ENCODE assay signal across 21 cellular contexts in the genomic region with DNA sequence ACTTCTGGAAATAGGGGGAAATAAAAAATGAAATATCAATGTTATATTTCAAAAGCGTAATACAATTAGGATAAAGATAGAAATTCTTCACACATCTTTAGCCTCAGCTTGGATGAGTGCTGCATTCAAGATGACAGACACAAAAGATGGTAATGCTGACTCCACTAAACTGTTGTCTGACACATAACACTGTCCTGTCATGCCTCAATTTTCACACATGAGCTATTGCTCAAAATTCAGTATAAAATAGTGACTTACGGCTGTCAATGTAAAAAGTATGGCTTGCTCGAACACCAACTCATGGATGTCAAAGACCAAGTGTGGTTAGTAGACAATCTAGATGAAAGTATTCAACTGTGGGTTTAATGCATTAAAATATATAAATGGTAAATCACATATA.
DNase-seq lines count a peak whose midpoint lies in the region; ATAC-seq, FAIRE-seq and TF ChIP-seq lines count a peak whose summit lies in the region.
"Had no signal": no experiment of that assay in that cellular context is flagged by ENCODE, and none has a peak within 500 bp of the region (broad histone marks: within the 10 kb centered on the region; RNA-seq: fewer than 3 reads in every experiment).

No MANE protein-coding gene starts in this region.

- H3K4me2 ChIP-seq in Karpas-422 (ENCODE audit: low read depth, low read length, poor library complexity, severe bottlenecking) = no peak overlapping the region
- H3K4me2 ChIP-seq in H1 (ENCODE audit: insufficient read depth in 1 of 2, low read depth in 2 of 2, low read length in 2 of 2) = no peak overlapping the region
- H3K4me2 ChIP-seq: BLaER1, GM23338 had no signal

- H2BK15ac ChIP-seq in H1 (ENCODE audit: low read length) = peak overlapping the region; percentile 14; the same call in 1 of the 2 replicates

- H2AFZ ChIP-seq in Karpas-422 (ENCODE audit: low read length) (no peak overlapping the region), H1 (ENCODE audit: low read length) (no peak overlapping the region)
- H2AFZ ChIP-seq: GM23338 had no signal

- peaks cover 83% of the 10 kb centered on the region for H3K4me1 ChIP-seq in Karpas-422 (ENCODE audit: low read length)
- peaks cover 2 to 13% (median 6%) of the 10 kb centered on the region in 4 experiments; a peak in 5 of 7 replicates for H3K4me1 ChIP-seq in H1 (replicated peaks in 1 of 4; ENCODE audit: control insufficient read depth in 3 of 4, insufficient read depth in 4 of 4, low read length in 3 of 4)
- H3K4me1 ChIP-seq: BLaER1, HAP-1 had no signal

- FAIRE-seq in H1 (lab: Jason Lieb, UNC) (no peak), urothelium cell line (lab: Jason Lieb, UNC) (no peak)
- FAIRE-seq: A204.1, D721Med had no signal

- H3K4me3 ChIP-seq in Karpas-422 (ENCODE audit: low read length) (no peak overlapping the region), H1 (ENCODE audit: extremely low read depth in 1 of 4, insufficient read depth in 2 of 4, low read depth in 3 of 4, low read length in 4 of 4) (no peak overlapping the region)
- H3K4me3 ChIP-seq: BLaER1, GM23338, HAP-1 had no signal

- no peaks in the 10 kb centered on the region for H3K9me3 Mint-ChIP-seq in natural killer cell
- no peaks in the 10 kb centered on the region for H3K9me3 Mint-ChIP-seq in natural killer cell treated with Interleukin-12 subunit alpha and Interleukin-12 subunit beta and Interleukin-15 and Interleukin-18, amount 100 ng/mL, for 72 hours
- H3K9me3 Mint-ChIP-seq in stimulated activated effector memory CD8-positive, alpha-beta T cell treated with anti-CD3 and anti-CD28 coated beads, Interleukin-12 subunit alpha, Interleukin-12 subunit beta, amount 100 ng/mL, for 72 hours = no peaks in the 10 kb centered on the region
- H3K9me3 Mint-ChIP-seq: CD8-positive, alpha-beta memory T cell; GM23338; HFFc6 had no signal

- TF ChIP-seq EP300 in H1 (IDR thresholded peaks at IDR 0.05; ENCODE audit: borderline replicate concordance in 1 of 2, low read depth in 2 of 2, low read length in 2 of 2) = no peak

- H3K79me2 ChIP-seq in Karpas-422 (ENCODE audit: low read length) (peaks cover 99% of the 10 kb centered on the region), H1 (ENCODE audit: control insufficient read depth in 1 of 2, insufficient read depth in 2 of 2, low read length in 2 of 2) (peaks cover 0 to 10% of the 10 kb centered on the region in 2 experiments; a peak in 2 of 4 replicates)

- H3K56ac ChIP-seq in H1 (replicated peaks; ENCODE audit: insufficient read length, low read depth, low read length) = no peak overlapping the region

- CTCF ChIA-PET in H1 (lab: Charles Lee; ENCODE audit: partially characterized antibody) = interaction anchor here (0.7 to 2.1 kb wide), 11 partner anchors 8 to 247 kb away, joined by 3 to 9 read pairs (median 3); no protein-coding TSS in a partner anchor

- no peaks in the 10 kb centered on the region for H4K20me1 ChIP-seq in Karpas-422 (ENCODE audit: insufficient read depth, low read depth, low read length)
- no peaks in the 10 kb centered on the region for H4K20me1 ChIP-seq in H1 (replicated peaks in 1 of 2; ENCODE audit: control insufficient read depth in 1 of 2, insufficient read depth in 2 of 2, low read length in 2 of 2)
- H4K20me1 ChIP-seq: BLaER1 had no signal

- WGBS in H1 (ENCODE audit: extremely low coverage in 1 of 2, insufficient coverage in 1 of 2, insufficient read length in 1 of 2, insufficient replicate concordance in 2 of 2, low coverage in 1 of 2, low lambda C conversion rate in 2 of 2, missing lambda C conversion rate in 1 of 2), 2 experiments = 92% methylated on average over 3 of the region's 3 CpGs; no CpG with 5 or more reads in 1 of the 2 experiments

- H3K23ac ChIP-seq in H1 (ENCODE audit: insufficient read length) = no peak overlapping the region

- no peaks in the 10 kb centered on the region for H3K27me3 Mint-ChIP-seq in natural killer cell (ENCODE audit: low read depth in 2 of 2)
- H3K27me3 Mint-ChIP-seq in natural killer cell treated with Interleukin-12 subunit alpha and Interleukin-12 subunit beta and Interleukin-15 and Interleukin-18, amount 100 ng/mL, for 72 hours = no peaks in the 10 kb centered on the region
- H3K27me3 Mint-ChIP-seq: B cell; CD4-positive, CD25-positive, alpha-beta regulatory T cell; CD8-positive, alpha-beta memory T cell had no signal

- H3K27ac ChIP-seq in Karpas-422 (ENCODE audit: low read length) (0 out of 2 replicates have a peak overlapping the region, but pooled peaks have one; percentile 1), H1 (ENCODE audit: low read depth, low read length) (no peak overlapping the region)
- H3K27ac ChIP-seq: 22Rv1, BLaER1, C4-2B had no signal

- intact Hi-C loops in natural killer cell (cut with micrococcal nuclease) = loop anchor here (5.0 kb wide), 1 partner anchor 93 kb away; a partner anchor contains a TSS

- no peak overlapping the region for H3K4ac ChIP-seq in H1 (replicated peaks; ENCODE audit: insufficient read length, low read depth, low read length)

- H4K91ac ChIP-seq in H1 (replicated peaks; ENCODE audit: insufficient read length, low read length) = no peak overlapping the region

- no peak for TF ChIP-seq POLR2A in H1 (IDR thresholded peaks at IDR 0.05; ENCODE audit: control extremely low read depth in 1 of 2, low read depth in 2 of 2, low read length in 2 of 2)

- no peak for TF ChIP-seq RAD21 in H1 (IDR thresholded peaks at IDR 0.05 in 1 of 2, conservative IDR thresholded peaks at IDR 0.05 in 1 of 2; ENCODE audit: low read depth in 2 of 2, low read length in 2 of 2)

- no peaks in the 10 kb centered on the region for H3K27me3 ChIP-seq in Karpas-422 (ENCODE audit: low read length)
- no peaks in the 10 kb centered on the region for H3K27me3 ChIP-seq in H1 (replicated peaks in 1 of 4; ENCODE audit: control insufficient read depth in 3 of 4, extremely low read depth in 1 of 4, insufficient read depth in 3 of 4, low read length in 3 of 4)
- H3K27me3 ChIP-seq: BLaER1 had no signal

- H3K23me2 ChIP-seq in H1 (ENCODE audit: low read depth, low read length) = no peaks in the 10 kb centered on the region; the same call in 1 of the 2 replicates

- TF ChIP-seq CTCF in natural killer cell (IDR thresholded peaks at IDR 0.05) (no peak), H1 (IDR thresholded peaks at IDR 0.05; ENCODE audit: control extremely low read depth in 1 of 3, insufficient read depth in 1 of 3, low read depth in 1 of 3, low read length in 3 of 3) (no peak)

- H3K4me1 Mint-ChIP-seq in natural killer cell = peaks cover 76 to 81% of the 10 kb centered on the region in 2 donors
- H3K4me1 Mint-ChIP-seq in natural killer cell treated with Interleukin-12 subunit alpha and Interleukin-12 subunit beta and Interleukin-15 and Interleukin-18, amount 100 ng/mL, for 72 hours (ENCODE audit: low read depth in 2 of 2) = peaks cover 47 to 59% of the 10 kb centered on the region in 2 donors
- H3K4me1 Mint-ChIP-seq in stimulated activated effector memory CD8-positive, alpha-beta T cell treated with anti-CD3 and anti-CD28 coated beads, Interleukin-12 subunit alpha, Interleukin-12 subunit beta, amount 100 ng/mL, for 72 hours = peaks cover 69% of the 10 kb centered on the region

- 0 out of 2 replicates have a peak overlapping the region, but pooled peaks have one; percentile 38 for H2BK20ac ChIP-seq in H1 (ENCODE audit: low read length)

- H2BK12ac ChIP-seq in H1 (ENCODE audit: low read depth, low read length) = no peak overlapping the region

- no peak overlapping the region for H3K18ac ChIP-seq in H1 (ENCODE audit: extremely low read depth, low read length)

- H2BK120ac ChIP-seq in H1 (replicated peaks; ENCODE audit: low read depth, low read length) = no peak overlapping the region

- no peaks in the 10 kb centered on the region for H3K9me2 ChIP-seq in Karpas-422 (replicated peaks; ENCODE audit: insufficient read depth, low read length)

- H3K79me1 ChIP-seq in H1 (ENCODE audit: low read depth, low read length) = no peaks in the 10 kb centered on the region

- H3K27ac Mint-ChIP-seq in natural killer cell = peak overlapping the region in 1 of 2 donors; percentile 7
- H3K27ac Mint-ChIP-seq in natural killer cell treated with Interleukin-12 subunit alpha and Interleukin-12 subunit beta and Interleukin-15 and Interleukin-18, amount 100 ng/mL, for 72 hours = no peak overlapping the region
- no peak overlapping the region for H3K27ac Mint-ChIP-seq in stimulated activated effector memory CD8-positive, alpha-beta T cell treated with anti-CD3 and anti-CD28 coated beads, Interleukin-12 subunit alpha, Interleukin-12 subunit beta, amount 100 ng/mL, for 72 hours
- H3K27ac Mint-ChIP-seq: B cell; CD4-positive, CD25-positive, alpha-beta regulatory T cell; GM23338; HFFc6 had no signal

- H3K9me3 ChIP-seq in Karpas-422 (ENCODE audit: low read length) (no peaks in the 10 kb centered on the region), H1 (ENCODE audit: insufficient read depth in 2 of 2, low read depth in 1 of 2, low read length in 1 of 2) (no peaks in the 10 kb centered on the region)
- H3K9me3 ChIP-seq: HAP-1 had no signal

- POLR2A ChIA-PET in H1 (lab: Charles Lee; ENCODE audit: partially characterized antibody) = no interaction called here

- H2AK5ac ChIP-seq in H1 (ENCODE audit: low read depth, low read length) = no peak overlapping the region

- ATAC-seq in natural killer cell (peak in 2 of 3 donors; percentile 48 to 58), HG03342 (IDR thresholded peaks at IDR 0.05; ENCODE audit: unreplicated experiment) (no peak)
- ATAC-seq in natural killer cell treated with Interleukin-12 subunit alpha and Interleukin-12 subunit beta and Interleukin-15 and Interleukin-18, amount 100 ng/mL, for 72 hours = no peak
- ATAC-seq in stimulated activated effector memory CD8-positive, alpha-beta T cell treated with anti-CD3 and anti-CD28 coated beads, Interleukin-12 subunit alpha, Interleukin-12 subunit beta, amount 100 ng/mL, for 72 hours = peak; percentile 62

- no peak overlapping the region for H4K8ac ChIP-seq in H1 (ENCODE audit: extremely low read depth, insufficient read depth, low read length)

- H3K14ac ChIP-seq in H1 (ENCODE audit: insufficient read length) = no peak overlapping the region

- no peak overlapping the region for H4K5ac ChIP-seq in H1 (ENCODE audit: insufficient read length, low read depth, low read length)

- DNase-seq in natural killer cell = no peak
- DNase-seq in natural killer cell treated with Interleukin-12 subunit alpha and Interleukin-12 subunit beta and Interleukin-15 and Interleukin-18, amount 100 ng/mL, for 72 hours (ENCODE audit: low spot score) = no peak
- DNase-seq in Karpas-422 = no peak
- DNase-seq in H1 (ENCODE audit: low read depth in 1 of 2, low spot score in 2 of 2) = no peak
- no peak for DNase-seq in stimulated activated effector memory CD8-positive, alpha-beta T cell treated with anti-CD3 and anti-CD28 coated beads, Interleukin-12 subunit alpha, Interleukin-12 subunit beta, amount 100 ng/mL, for 72 hours (ENCODE audit: low spot score in 2 of 2)
- DNase-seq in urothelium cell line (ENCODE audit: low spot score) = no peak
- no peak for DNase-seq in dermis blood vessel endothelial cell
- DNase-seq: CD4-positive, CD25-positive, alpha-beta regulatory T cell; DMS79; GDM1; HFFc6 had no signal

- no peaks in the 10 kb centered on the region for H3K36me3 Mint-ChIP-seq in natural killer cell
- H3K36me3 Mint-ChIP-seq in natural killer cell treated with Interleukin-12 subunit alpha and Interleukin-12 subunit beta and Interleukin-15 and Interleukin-18, amount 100 ng/mL, for 72 hours = no peaks in the 10 kb centered on the region
- H3K36me3 Mint-ChIP-seq in stimulated activated effector memory CD8-positive, alpha-beta T cell treated with anti-CD3 and anti-CD28 coated beads, Interleukin-12 subunit alpha, Interleukin-12 subunit beta, amount 100 ng/mL, for 72 hours = peaks cover 5% of the 10 kb centered on the region

- H3K36me3 ChIP-seq in Karpas-422 (ENCODE audit: insufficient read depth, low read length) = peaks cover 16% of the 10 kb centered on the region
- H3K36me3 ChIP-seq in H1 (ENCODE audit: control insufficient read depth in 2 of 4, insufficient read depth in 4 of 4, low read length in 3 of 4) = no peaks in the 10 kb centered on the region
- H3K36me3 ChIP-seq: HAP-1 had no signal

- no peak overlapping the region for H3K4me3 Mint-ChIP-seq in natural killer cell
- H3K4me3 Mint-ChIP-seq in natural killer cell treated with Interleukin-12 subunit alpha and Interleukin-12 subunit beta and Interleukin-15 and Interleukin-18, amount 100 ng/mL, for 72 hours = no peak overlapping the region
- no peak overlapping the region for H3K4me3 Mint-ChIP-seq in stimulated activated effector memory CD8-positive, alpha-beta T cell treated with anti-CD3 and anti-CD28 coated beads, Interleukin-12 subunit alpha, Interleukin-12 subunit beta, amount 100 ng/mL, for 72 hours
- H3K4me3 Mint-ChIP-seq: B cell; CD4-positive, CD25-positive, alpha-beta regulatory T cell; GM23338; HFFc6 had no signal

- H2BK5ac ChIP-seq in H1 (ENCODE audit: low read depth, low read length) = no peak overlapping the region

- no peak overlapping the region for H3K9ac ChIP-seq in Karpas-422 (ENCODE audit: low read length)
- H3K9ac ChIP-seq in H1 (replicated peaks in 1 of 4; ENCODE audit: extremely low read depth in 1 of 4, low read depth in 3 of 4, low read length in 3 of 4) = no peak overlapping the region
- H3K9ac ChIP-seq: BLaER1 had no signal

Comparison
In these comparisons a context has a peak if more than half of its experiments do, and no peak if none do; other contexts are left out.
1. ATAC-seq: peak in natural killer cell (2 of 3) and stimulated activated effector memory CD8-positive, alpha-beta T cell treated with anti-CD3 and anti-CD28 coated beads, Interleukin-12 subunit alpha, Interleukin-12 subunit beta, amount 100 ng/mL, for 72 hours (single experiment); none in natural killer cell treated with Interleukin-12 subunit alpha and Interleukin-12 subunit beta and Interleukin-15 and Interleukin-18, amount 100 ng/mL, for 72 hours (0 of 2) and HG03342 (single experiment).